Comparison of ENCODE assay signal across 28 cellular contexts in the genomic region with DNA sequence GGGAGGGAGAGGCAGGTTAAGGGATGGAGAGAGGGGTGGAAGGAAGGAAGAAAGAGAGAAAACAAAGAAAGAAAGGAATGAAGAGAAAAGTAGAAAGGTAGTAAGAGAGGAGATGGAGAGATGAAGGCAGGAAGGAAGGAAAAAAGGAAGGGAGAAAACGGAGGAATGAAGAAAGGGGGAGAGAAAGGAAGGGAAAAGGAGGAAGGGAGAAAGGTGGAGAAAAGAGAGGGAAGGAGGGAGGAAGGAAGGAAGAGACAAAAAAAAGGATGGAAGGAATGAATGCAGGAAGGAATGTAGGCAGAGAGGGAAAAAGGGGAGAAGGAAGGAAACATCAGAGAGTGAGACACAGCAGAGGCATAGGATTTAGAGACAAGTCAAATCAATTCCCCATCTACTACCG.
"Had no signal": no experiment of that assay in that cellular context is flagged by ENCODE, and none has a peak within 500 bp of the region (broad histone marks: within the 10 kb centered on the region; RNA-seq: fewer than 3 reads in every experiment).

No MANE protein-coding gene starts in this region.

- H3K4me3 ChIP-seq: colonic mucosa, esophagus squamous epithelium, gastrocnemius medialis, heart right ventricle, left lung, lower lobe of right lung, mucosa of descending colon had no signal

- H3K36me3 ChIP-seq: colonic mucosa, esophagus squamous epithelium, gastrocnemius medialis, heart right ventricle, left lung, lower lobe of right lung had no signal

- DNase-seq: colonic mucosa; cortex of kidney; effector CD8-positive, alpha-beta T cell; effector memory CD8-positive, alpha-beta T cell; endodermal cell; erythroblast; esophagus squamous epithelium; foreskin fibroblast; foreskin melanocyte; gastrocnemius medialis; glutamatergic neuron; head of caudate nucleus; heart right ventricle; hippocampal formation; left cardiac atrium; left lung; left ventricle myocardium superior; lower lobe of right lung; mesenchymal stem cell; mucosa of descending colon; naive B cell had no signal

- H3K27ac ChIP-seq: colonic mucosa, epithelial cell of prostate, esophagus squamous epithelium, gastrocnemius medialis, heart right ventricle, left lung, lower lobe of right lung had no signal

- H3K27me3 ChIP-seq: colonic mucosa, esophagus squamous epithelium, gastrocnemius medialis, heart right ventricle, left lung had no signal

- ATAC-seq: effector memory CD8-positive, alpha-beta T cell; esophagus mucosa; gastrocnemius medialis; heart right ventricle; left cardiac atrium; left lung; left ventricle myocardium superior; lower lobe of right lung; mucosa of descending colon had no signal

- H3K27me3 Mint-ChIP-seq: dendritic cell treated with granulocyte-macrophage colony-stimulating factor and Interleukin-4, amounts not matched to agents 40 ng/mL and 50 ng/mL, for 4 days; effector memory CD8-positive, alpha-beta T cell; naive B cell had no signal

- H3K27ac Mint-ChIP-seq: dendritic cell treated with granulocyte-macrophage colony-stimulating factor and Interleukin-4, amounts not matched to agents 40 ng/mL and 50 ng/mL, for 4 days; effector memory CD8-positive, alpha-beta T cell; endodermal cell; mesothelial cell of epicardium; naive B cell had no signal

- H3K9me3 ChIP-seq: colonic mucosa, esophagus squamous epithelium, gastrocnemius medialis, lower lobe of right lung, mucosa of descending colon had no signal

- H3K4me1 Mint-ChIP-seq: endodermal cell, mesothelial cell of epicardium, naive B cell had no signal

- FAIRE-seq: endometrium, islet of Langerhans, keratinocyte had no signal

- H3K36me3 Mint-ChIP-seq: mesothelial cell of epicardium, naive B cell had no signal

- H3K4me3 Mint-ChIP-seq: dendritic cell treated with granulocyte-macrophage colony-stimulating factor and Interleukin-4, amounts not matched to agents 40 ng/mL and 50 ng/mL, for 4 days; effector memory CD8-positive, alpha-beta T cell; endodermal cell; mesothelial cell of epicardium; naive B cell had no signal

- H3K4me1 ChIP-seq: colonic mucosa, esophagus squamous epithelium, gastrocnemius medialis, heart right ventricle, left lung, lower lobe of right lung had no signal

- H3K9me3 Mint-ChIP-seq: endodermal cell had no signal
